In genomic region chr11:102438311-102439062, GRCh38 we compare ENCODE assay signal across 14 cellular contexts. TPM values are rescaled to one million over a fixed set of nuclear protein-coding genes. Genes with fewer than 3 reads are reported as not detected.
A peak's percentile ranks its signal among the peaks of the same experiment; 100 is the strongest.
DNase-seq lines count a peak whose midpoint lies in the region; ATAC-seq and TF ChIP-seq lines count a peak whose summit lies in the region.
"Had no signal": no experiment of that assay in that cellular context is flagged by ENCODE, and none has a peak within 500 bp of the region (broad histone marks: within the 10 kb centered on the region; RNA-seq: fewer than 3 reads in every experiment).

No MANE protein-coding gene starts in this region.

- POLR2A ChIA-PET in Caco-2 (lab: Charles Lee) = interaction anchor here (0.6 kb wide), 1 partner anchor 94 kb away, joined by 7 read pairs; no protein-coding TSS in a partner anchor
- POLR2A ChIA-PET in activated naive CD8-positive, alpha-beta T cell treated with anti-CD3 and anti-CD28 coated beads, Interleukin-2, amount 10 ng/mL, durations not matched to agents 7 days and 5 days (lab: Charles Lee) = no interaction called here

- no peak for TF ChIP-seq CTCF in Caco-2 (IDR thresholded peaks at IDR 0.05; ENCODE audit: insufficient read depth in 1 of 2, low read depth in 1 of 2, low read length in 1 of 2, severe bottlenecking in 1 of 2, unreplicated experiment in 1 of 2)

- peak; percentile 55 to 56 for DNase-seq in Caco-2
- DNase-seq in T-helper 17 cell = no peak
- DNase-seq in activated naive CD8-positive, alpha-beta T cell treated with anti-CD3 and anti-CD28 coated beads, Interleukin-2, amount 10 ng/mL, durations not matched to agents 7 days and 5 days = peak; percentile 48
- DNase-seq in MG63 = no peak
- DNase-seq: AML-193, EL, H9, NCI-H226, OCI-M1, pancreas had no signal

- H3K9me3 Mint-ChIP-seq in Caco-2 (ENCODE audit: unreplicated experiment) = peaks cover 22% of the 10 kb centered on the region
- peaks cover 8% of the 10 kb centered on the region for H3K9me3 Mint-ChIP-seq in activated naive CD8-positive, alpha-beta T cell treated with anti-CD3 and anti-CD28 coated beads, Interleukin-2, amount 10 ng/mL, durations not matched to agents 7 days and 5 days

- H3K27ac Mint-ChIP-seq in Caco-2 (ENCODE audit: unreplicated experiment) (peak overlapping the region; percentile 13), T-helper 17 cell (peak overlapping the region; percentile 81)
- peak overlapping the region; percentile 46 for H3K27ac Mint-ChIP-seq in activated naive CD8-positive, alpha-beta T cell treated with anti-CD3 and anti-CD28 coated beads, Interleukin-2, amount 10 ng/mL, durations not matched to agents 7 days and 5 days

- peaks cover 18% of the 10 kb centered on the region for H3K4me1 ChIP-seq in Caco-2
- peaks cover 13% of the 10 kb centered on the region for H3K4me1 ChIP-seq in skeletal muscle satellite cell (ENCODE audit: control insufficient read depth, insufficient read depth, low read length)

- BruUV-seq in Caco-2 (replicated peaks; lab: Mats Ljungman, UMichigan) = no TSS peak

- ATAC-seq in T-helper 17 cell = peak; percentile 20
- ATAC-seq in activated naive CD8-positive, alpha-beta T cell treated with anti-CD3 and anti-CD28 coated beads, Interleukin-2, amount 10 ng/mL, durations not matched to agents 7 days and 5 days (ENCODE audit: low read depth) = no peak
- no peak for ATAC-seq in HG03196 (IDR thresholded peaks at IDR 0.05; ENCODE audit: unreplicated experiment)
- ATAC-seq in HG03432 (IDR thresholded peaks at IDR 0.05; ENCODE audit: unreplicated experiment) = no peak
- ATAC-seq in GM21390 (IDR thresholded peaks at IDR 0.05; ENCODE audit: unreplicated experiment) = no peak
- ATAC-seq: pancreas had no signal

- peaks cover 25% of the 10 kb centered on the region for H3K9me3 ChIP-seq in Caco-2
- no peaks in the 10 kb centered on the region for H3K9me3 ChIP-seq in T-helper 17 cell (ENCODE audit: control insufficient read depth, low read length, poor library complexity, severe bottlenecking)
- no peaks in the 10 kb centered on the region for H3K9me3 ChIP-seq in skeletal muscle satellite cell (replicated peaks; ENCODE audit: low read length)
- H3K9me3 ChIP-seq in MG63 = peaks cover 6% of the 10 kb centered on the region; the same call in 1 of the 2 replicates
- H3K9me3 ChIP-seq: pancreas had no signal

- H3K36me3 ChIP-seq in Caco-2 (ENCODE audit: control insufficient read depth, insufficient read depth, low read length) (peaks cover 4% of the 10 kb centered on the region), skeletal muscle satellite cell (ENCODE audit: insufficient read depth, low read length) (no peaks in the 10 kb centered on the region), MG63 (peaks cover 33% of the 10 kb centered on the region)
- H3K36me3 ChIP-seq: pancreas had no signal

- H3K4me3 ChIP-seq in Caco-2 (ENCODE audit: low read depth, low read length) (no peak overlapping the region), skeletal muscle satellite cell (ENCODE audit: low read length) (no peak overlapping the region), MG63 (no peak overlapping the region)
- H3K4me3 ChIP-seq: pancreas had no signal

- H3K9ac ChIP-seq in skeletal muscle satellite cell (ENCODE audit: low read depth, low read length) = no peak overlapping the region

- CTCF ChIA-PET in Caco-2 (lab: Charles Lee) = interaction anchor here (0.8 kb wide), 1 partner anchor 12 kb away, joined by 4 read pairs; no protein-coding TSS in a partner anchor

- H3K4me3 Mint-ChIP-seq in Caco-2 (ENCODE audit: unreplicated experiment) (no peak overlapping the region), T-helper 17 cell (peak overlapping the region; percentile 72)
- peak overlapping the region; percentile 51 for H3K4me3 Mint-ChIP-seq in activated naive CD8-positive, alpha-beta T cell treated with anti-CD3 and anti-CD28 coated beads, Interleukin-2, amount 10 ng/mL, durations not matched to agents 7 days and 5 days
- H3K4me3 Mint-ChIP-seq: H9 had no signal

- H3K4me1 Mint-ChIP-seq in Caco-2 (ENCODE audit: low read depth, unreplicated experiment) = peaks cover 6% of the 10 kb centered on the region
- H3K4me1 Mint-ChIP-seq in T-helper 17 cell = peaks cover 58% of the 10 kb centered on the region
- peaks cover 56% of the 10 kb centered on the region for H3K4me1 Mint-ChIP-seq in activated naive CD8-positive, alpha-beta T cell treated with anti-CD3 and anti-CD28 coated beads, Interleukin-2, amount 10 ng/mL, durations not matched to agents 7 days and 5 days

- H3K27me3 Mint-ChIP-seq in Caco-2 (ENCODE audit: insufficient read depth, unreplicated experiment) (no peaks in the 10 kb centered on the region), T-helper 17 cell (no peaks in the 10 kb centered on the region)
- H3K27me3 Mint-ChIP-seq in activated naive CD8-positive, alpha-beta T cell treated with anti-CD3 and anti-CD28 coated beads, Interleukin-2, amount 10 ng/mL, durations not matched to agents 7 days and 5 days = no peaks in the 10 kb centered on the region

- intact Hi-C loops in Caco-2 (cut with micrococcal nuclease; ENCODE audit: unreplicated experiment) = no loop called here

- H3K27me3 ChIP-seq in Caco-2 (replicated peaks; ENCODE audit: control insufficient read depth, insufficient read depth, low read length) = no peaks in the 10 kb centered on the region
- no peaks in the 10 kb centered on the region for H3K27me3 ChIP-seq in skeletal muscle satellite cell (ENCODE audit: control insufficient read depth, insufficient read depth, low read length)
- no peaks in the 10 kb centered on the region for H3K27me3 ChIP-seq in MG63
- H3K27me3 ChIP-seq: pancreas had no signal

- peaks cover 76% of the 10 kb centered on the region for H3K36me3 Mint-ChIP-seq in Caco-2 (ENCODE audit: insufficient read depth, unreplicated experiment)
- H3K36me3 Mint-ChIP-seq in T-helper 17 cell (ENCODE audit: low read depth) = peaks cover 8% of the 10 kb centered on the region
- peaks cover 81% of the 10 kb centered on the region for H3K36me3 Mint-ChIP-seq in activated naive CD8-positive, alpha-beta T cell treated with anti-CD3 and anti-CD28 coated beads, Interleukin-2, amount 10 ng/mL, durations not matched to agents 7 days and 5 days

- peak overlapping the region; percentile 56 for H3K4me2 ChIP-seq in skeletal muscle satellite cell (ENCODE audit: low read length)

RNA-seq across cellular contexts. Expression of gene TMEM123, which starts 14.1 kb away (rescaled TPM):
- total RNA-seq in Caco-2 (2022) (400 and 431 TPM in 2 replicates), T-helper 17 cell (100 to 1,000 TPM; 372 to 400 TPM)
- 100 to 1,000 TPM; 490 to 493 TPM for total RNA-seq in activated naive CD8-positive, alpha-beta T cell treated with anti-CD3 and anti-CD28 coated beads, Interleukin-2, amount 10 ng/mL, durations not matched to agents 7 days and 5 days
- 47.4 and 63.1 TPM in 2 replicates for total RNA-seq in skeletal muscle satellite cell (2012; rRNA removed)
- 70.8 and 112 TPM in 2 replicates for total RNA-seq in MG63 (2014; rRNA removed; shearing (Covaris generic); ENCODE audit: low replicate concordance)

Comparison
In these comparisons a context has a peak if more than half of its experiments do, and no peak if none do; other contexts are left out.
1. DNase-seq: peak in Caco-2 (2 of 2) and activated naive CD8-positive, alpha-beta T cell treated with anti-CD3 and anti-CD28 coated beads, Interleukin-2, amount 10 ng/mL, durations not matched to agents 7 days and 5 days (single experiment); none in T-helper 17 cell (0 of 3) and MG63 (single experiment).
2. H3K27ac Mint-ChIP-seq: peak in every context shown above with its lines; median percentile 81 in T-helper 17 cell; 46 in activated naive CD8-positive, alpha-beta T cell treated with anti-CD3 and anti-CD28 coated beads, Interleukin-2, amount 10 ng/mL, durations not matched to agents 7 days and 5 days; 13 in Caco-2.